24 cellular contexts compared by ENCODE assay signal in the genomic region with DNA sequence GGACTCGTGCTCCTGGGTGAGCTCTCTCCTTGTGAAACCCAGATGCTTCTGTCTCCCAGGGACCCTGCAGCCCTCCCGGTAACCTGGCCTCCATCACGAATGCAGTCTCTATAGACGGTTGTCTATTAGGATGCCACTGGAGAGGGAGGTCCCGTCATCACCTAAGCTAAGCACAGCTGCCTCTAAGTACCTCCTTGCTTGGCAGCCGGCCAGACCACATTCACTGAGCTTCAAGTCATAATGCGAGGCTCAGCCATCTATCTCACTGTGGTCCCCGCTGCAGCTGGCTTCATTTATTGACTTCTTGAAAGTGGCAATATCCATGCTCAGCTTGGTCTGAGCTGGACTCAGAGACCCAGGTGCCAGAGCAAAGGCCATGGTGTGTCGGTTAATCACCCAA.
DNase-seq lines count a peak whose midpoint lies in the region; FAIRE-seq and TF ChIP-seq lines count a peak whose summit lies in the region.
"Had no signal": no experiment of that assay in that cellular context is flagged by ENCODE, and none has a peak within 500 bp of the region (broad histone marks: within the 10 kb centered on the region; RNA-seq: fewer than 3 reads in every experiment).

No MANE protein-coding gene starts in this region.

- no peaks in the 10 kb centered on the region for H3K36me3 Mint-ChIP-seq in activated CD4-positive, alpha-beta memory T cell treated with anti-CD3 and anti-CD28 coated beads, Interleukin-2, amount 10 ng/mL, durations not matched to agents 7 days and 5 days (ENCODE audit: low read depth)
- H3K36me3 Mint-ChIP-seq: mesothelial cell of epicardium had no signal

- H3K9me3 ChIP-seq in kidney (ENCODE audit: control insufficient read depth in 1 of 2, low read length in 2 of 2): peaks cover 2 to 9% of the 10 kb centered on the region in 2 donors

- no peaks in the 10 kb centered on the region for H3K36me3 ChIP-seq in kidney (ENCODE audit: control insufficient read depth in 1 of 2, insufficient read depth in 2 of 2, low read length in 2 of 2)
- H3K36me3 ChIP-seq: BLaER1 treated with 17β-estradiol and CSF1 and Interleukin-3, amounts not matched to agents 10 nM and 100 nM; tibial nerve; WERI-Rb-1 had no signal

- peak; percentile 9 to 27 for DNase-seq in NCI-H2081 (lab: John Stamatoyannopoulos, UW)
- no peak for DNase-seq in NCI-H2081 treated with DMSO at 0.1 percent for 48 hours (lab: John Stamatoyannopoulos, UW)
- DNase-seq in NCI-H1417 treated with DMSO at 0.1 percent for 48 hours (lab: John Stamatoyannopoulos, UW): peak; percentile 28
- peak; percentile 70 for DNase-seq in NCI-H82 (lab: John Stamatoyannopoulos, UW)
- DNase-seq in kidney: peak; percentile 26
- no peak for DNase-seq in activated naive CD4-positive, alpha-beta T cell (lab: John Stamatoyannopoulos, UW)
- DNase-seq in activated CD4-positive, alpha-beta memory T cell treated with anti-CD3 and anti-CD28 coated beads, Interleukin-2, amount 10 ng/mL, durations not matched to agents 7 days and 5 days: no peak
- no peak for DNase-seq in NCI-H1048 (lab: John Stamatoyannopoulos, UW)
- DNase-seq: caudate nucleus; DMS 273 treated with DMSO at 0.1 percent for 48 hours; effector CD8-positive, alpha-beta T cell; islet precursor cell; NCI-H1436; NK-92 treated with Interleukin-12 subunit alpha and Interleukin-12 subunit beta, amount 100 ng/mL, for 24 hours; stimulated activated CD4-positive, alpha-beta T cell treated with anti-CD3 and anti-CD28 coated beads, Interleukin-12 subunit alpha, Interleukin-12 subunit beta, amount 100 ng/mL, for 4 hours; WERI-Rb-1 had no signal

- CTCF ChIA-PET in activated CD4-positive, alpha-beta memory T cell treated with anti-CD3 and anti-CD28 coated beads, Interleukin-2, amount 10 ng/mL, durations not matched to agents 7 days and 5 days (lab: Charles Lee): no interaction called here

- no peak overlapping the region for H3K4me3 ChIP-seq in kidney (ENCODE audit: low read length in 2 of 2)
- H3K4me3 ChIP-seq: BLaER1 treated with 17β-estradiol and CSF1 and Interleukin-3, amounts not matched to agents 10 nM and 100 nM; tibial nerve had no signal

- H3K27me3 Mint-ChIP-seq in activated CD4-positive, alpha-beta memory T cell treated with anti-CD3 and anti-CD28 coated beads, Interleukin-2, amount 10 ng/mL, durations not matched to agents 7 days and 5 days: no peaks in the 10 kb centered on the region

- no peak for FAIRE-seq in kidney (lab: Jason Lieb, UNC)
- FAIRE-seq: H54 had no signal

- peaks cover 15% of the 10 kb centered on the region for H3K9me3 Mint-ChIP-seq in activated CD4-positive, alpha-beta memory T cell treated with anti-CD3 and anti-CD28 coated beads, Interleukin-2, amount 10 ng/mL, durations not matched to agents 7 days and 5 days

- H3K9ac ChIP-seq in kidney (ENCODE audit: low read length in 2 of 2): no peak overlapping the region
- H3K9ac ChIP-seq: BLaER1 treated with 17β-estradiol and CSF1 and Interleukin-3, amounts not matched to agents 10 nM and 100 nM had no signal

- intact Hi-C loops in kidney (cut with DNase I): no loop called here

- H3K27ac Mint-ChIP-seq in activated CD4-positive, alpha-beta memory T cell treated with anti-CD3 and anti-CD28 coated beads, Interleukin-2, amount 10 ng/mL, durations not matched to agents 7 days and 5 days: no peak overlapping the region
- H3K27ac Mint-ChIP-seq: activated T-helper 2 cell treated with anti-CD3 and anti-CD28 coated beads, Interferon-gamma antibody, Interleukin-2, Interleukin-4, amounts not matched to agents 10 μg/mL and 5 μg/mL and 100 μg/mL, durations not matched to agents 14 hours and 24 hours and 36 hours; IgD-negative memory B cell; mesothelial cell of epicardium; stimulated activated memory B cell treated with anti-CD40 and anti-IgM and Interleukin-4, amounts not matched to agents 10 μg/mL and 1 μg/mL and 100 μg/mL, for 72 hours; T-helper 1 cell treated with Interleukin-12 subunit alpha and Interleukin-12 subunit beta and Interleukin-4 antibody, amounts not matched to agents 30 μg/mL and 1 μg/mL, for 36 hours had no signal

- no peak overlapping the region for H3K4me3 Mint-ChIP-seq in activated CD4-positive, alpha-beta memory T cell treated with anti-CD3 and anti-CD28 coated beads, Interleukin-2, amount 10 ng/mL, durations not matched to agents 7 days and 5 days
- H3K4me3 Mint-ChIP-seq: mesothelial cell of epicardium; stimulated activated memory B cell treated with anti-CD40 and anti-IgM and Interleukin-4, amounts not matched to agents 10 μg/mL and 1 μg/mL and 100 μg/mL, for 72 hours; T-helper 1 cell treated with Interleukin-12 subunit alpha and Interleukin-12 subunit beta and Interleukin-4 antibody, amounts not matched to agents 30 μg/mL and 1 μg/mL, for 36 hours had no signal

- no peak overlapping the region for H3K27ac ChIP-seq in kidney (ENCODE audit: low read depth in 2 of 2, low read length in 2 of 2)
- H3K27ac ChIP-seq: BLaER1 treated with 17β-estradiol and CSF1 and Interleukin-3, amounts not matched to agents 10 nM and 100 nM; tibial nerve; WERI-Rb-1 had no signal

- TF ChIP-seq CTCF in kidney (IDR thresholded peaks at IDR 0.05; ENCODE audit: borderline replicate concordance, extremely low read depth, insufficient read depth): no peak

- POLR2A ChIA-PET in activated CD4-positive, alpha-beta memory T cell treated with anti-CD3 and anti-CD28 coated beads, Interleukin-2, amount 10 ng/mL, durations not matched to agents 7 days and 5 days (lab: Charles Lee): no interaction called here

- no peaks in the 10 kb centered on the region for H3K4me1 Mint-ChIP-seq in activated CD4-positive, alpha-beta memory T cell treated with anti-CD3 and anti-CD28 coated beads, Interleukin-2, amount 10 ng/mL, durations not matched to agents 7 days and 5 days
- H3K4me1 Mint-ChIP-seq: mesothelial cell of epicardium; stimulated activated memory B cell treated with anti-CD40 and anti-IgM and Interleukin-4, amounts not matched to agents 10 μg/mL and 1 μg/mL and 100 μg/mL, for 72 hours had no signal

- H3K4me1 ChIP-seq in kidney (ENCODE audit: control insufficient read depth in 1 of 2, insufficient read depth in 1 of 2, low read depth in 1 of 2, low read length in 2 of 2): no peaks in the 10 kb centered on the region
- H3K4me1 ChIP-seq: BLaER1 treated with 17β-estradiol and CSF1 and Interleukin-3, amounts not matched to agents 10 nM and 100 nM; tibial nerve had no signal

Comparison
In these comparisons a context has a peak if more than half of its experiments do, and no peak if none do; other contexts are left out.
1. DNase-seq: peak in NCI-H2081 (2 of 2), NCI-H1417 treated with DMSO at 0.1 percent for 48 hours (single experiment), NCI-H82 (single experiment) and kidney (single experiment); none in NCI-H2081 treated with DMSO at 0.1 percent for 48 hours (single experiment), activated naive CD4-positive, alpha-beta T cell (0 of 4), activated CD4-positive, alpha-beta memory T cell treated with anti-CD3 and anti-CD28 coated beads, Interleukin-2, amount 10 ng/mL, durations not matched to agents 7 days and 5 days (single experiment) and NCI-H1048 (single experiment).